In genomic region chr2:179995735-179996134, GRCh38 we compare ENCODE assay signal across 1 cellular context.
TF ChIP-seq lines count a peak whose summit lies in the region.

No MANE protein-coding gene starts in this region.

TF ChIP-seq in H1, 55 proteins besides CTCF, POLR2A, EP300 and RAD21 (continued from another document):
- no peak for TF ChIP-seq CHD7 (IDR thresholded peaks at IDR 0.05; ENCODE audit: insufficient replicate concordance, low read length)
- no peak for TF ChIP-seq KDM5A (IDR thresholded peaks at IDR 0.05; ENCODE audit: low read length)
- no peak for TF ChIP-seq EGR1 (IDR thresholded peaks at IDR 0.05; ENCODE audit: borderline replicate concordance, low read depth, low read length)
- TF ChIP-seq FOSL1 (IDR thresholded peaks at IDR 0.05; ENCODE audit: insufficient read depth, low read depth, low read length), result no peak
- no peak for TF ChIP-seq HDAC6 (IDR thresholded peaks at IDR 0.05; ENCODE audit: low read depth, low read length)
- TF ChIP-seq BACH1 (IDR thresholded peaks at IDR 0.05; ENCODE audit: low read length), result no peak
- TF ChIP-seq JUND (IDR thresholded peaks at IDR 0.05; ENCODE audit: low read length), result no peak
- TF ChIP-seq, protein P1, sequence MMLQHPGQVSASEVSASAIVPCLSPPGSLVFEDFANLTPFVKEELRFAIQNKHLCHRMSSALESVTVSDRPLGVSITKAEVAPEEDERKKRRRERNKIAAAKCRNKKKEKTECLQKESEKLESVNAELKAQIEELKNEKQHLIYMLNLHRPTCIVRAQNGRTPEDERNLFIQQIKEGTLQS (IDR thresholded peaks at IDR 0.05; ENCODE audit: insufficient read depth, low read depth, low read length), result no peak
- no peak for TF ChIP-seq SP4 (IDR thresholded peaks at IDR 0.05; ENCODE audit: low read length)
- no peak for TF ChIP-seq EZH2 (IDR thresholded peaks at IDR 0.05; ENCODE audit: low read depth, low read length, severe bottlenecking)
- no peak for TF ChIP-seq BCL11A (IDR thresholded peaks at IDR 0.05; ENCODE audit: low read depth in 2 of 2, low read length in 2 of 2)
- TF ChIP-seq CEBPB (IDR thresholded peaks at IDR 0.05; ENCODE audit: low read depth, low read length), result no peak
- no peak for TF ChIP-seq CBX8 (IDR thresholded peaks at IDR 0.05; ENCODE audit: borderline replicate concordance, low read depth, low read length)
